ENCODE assay signal across 9 cellular contexts in genomic region chr2:206989306-206989705, GRCh38. TPM values are rescaled to one million over a fixed set of nuclear protein-coding genes. Genes with fewer than 3 reads are reported as not detected.
DNase-seq lines count a peak whose midpoint lies in the region; ATAC-seq and TF ChIP-seq lines count a peak whose summit lies in the region.
"Had no signal": no experiment of that assay in that cellular context is flagged by ENCODE, and none has a peak within 500 bp of the region (broad histone marks: within the 10 kb centered on the region; RNA-seq: fewer than 3 reads in every experiment).

No MANE protein-coding gene starts in this region.

- peak; percentile 83 for ATAC-seq in GM21529 (IDR thresholded peaks at IDR 0.05; ENCODE audit: unreplicated experiment)
- ATAC-seq in activated naive CD4-positive, alpha-beta T cell treated with anti-CD3 and anti-CD28 coated beads, Interleukin-2, amount 50 U/mL, for 72 hours: peak; percentile 4 to 50
- no peak for ATAC-seq in thoracic aorta (ENCODE audit: insufficient number of reproducible peaks, low FRiP score, low read depth)

- no peaks in the 10 kb centered on the region for H3K36me3 Mint-ChIP-seq in activated T-cell treated with anti-CD3 and anti-CD28 coated beads, Interleukin-2, amount 50 U/mL, for 24 hours (ENCODE audit: low read depth)
- H3K36me3 Mint-ChIP-seq in activated naive CD4-positive, alpha-beta T cell treated with anti-CD3 and anti-CD28 coated beads, Interleukin-2, amount 50 U/mL, for 72 hours: no peaks in the 10 kb centered on the region

- no peak overlapping the region for H3K4me3 Mint-ChIP-seq in activated T-cell treated with anti-CD3 and anti-CD28 coated beads, Interleukin-2, amount 50 U/mL, for 24 hours
- H3K4me3 Mint-ChIP-seq: stimulated activated naive CD8-positive, alpha-beta T cell treated with anti-CD3 and anti-CD28 coated beads, Interleukin-15, Interleukin-2, amounts not matched to agents 100 ng/mL and 50 ng/mL, for 24 hours had no signal

- no peak overlapping the region for H3K27ac ChIP-seq in thoracic aorta

- no peak overlapping the region for H3K4me3 ChIP-seq in thoracic aorta

- TF ChIP-seq CTCF in thoracic aorta (IDR thresholded peaks at IDR 0.05): peak; percentile 50

- DNase-seq in activated T-cell treated with anti-CD3 and anti-CD28 coated beads, Interleukin-2, amount 50 U/mL, for 24 hours: peak; percentile 39
- no peak for DNase-seq in activated T-cell treated with anti-CD3 and anti-CD28 coated beads, Interleukin-2, amount 50 U/mL, for 1 hour
- DNase-seq in KG1 (lab: John Stamatoyannopoulos, UW) (peak; percentile 28), iPS-NIHi7 (ENCODE audit: extremely low spot score) (peak; percentile 84), thoracic aorta (ENCODE audit: low spot score) (no peak), GDM1 (lab: John Stamatoyannopoulos, UW) (no peak)
- DNase-seq in activated naive CD4-positive, alpha-beta T cell treated with anti-CD3 and anti-CD28 coated beads, Interleukin-2, amount 50 U/mL, for 72 hours (ENCODE audit: low spot score in 2 of 2): peak in 1 of 2 donors; percentile 6

- H3K36me3 ChIP-seq in thoracic aorta: no peaks in the 10 kb centered on the region

- H3K9me3 Mint-ChIP-seq in activated T-cell treated with anti-CD3 and anti-CD28 coated beads, Interleukin-2, amount 50 U/mL, for 24 hours: no peaks in the 10 kb centered on the region
- H3K9me3 Mint-ChIP-seq in activated naive CD4-positive, alpha-beta T cell treated with anti-CD3 and anti-CD28 coated beads, Interleukin-2, amount 50 U/mL, for 72 hours: peaks cover 0 to 5% of the 10 kb centered on the region in 2 donors
- H3K9me3 Mint-ChIP-seq: stimulated activated naive CD8-positive, alpha-beta T cell treated with anti-CD3 and anti-CD28 coated beads, Interleukin-15, Interleukin-2, amounts not matched to agents 100 ng/mL and 50 ng/mL, for 24 hours had no signal

- peaks cover 30% of the 10 kb centered on the region for H3K4me1 Mint-ChIP-seq in activated T-cell treated with anti-CD3 and anti-CD28 coated beads, Interleukin-2, amount 50 U/mL, for 24 hours (ENCODE audit: low read depth)

- no peaks in the 10 kb centered on the region for H3K27me3 Mint-ChIP-seq in activated T-cell treated with anti-CD3 and anti-CD28 coated beads, Interleukin-2, amount 50 U/mL, for 24 hours
- H3K27me3 Mint-ChIP-seq: stimulated activated naive CD8-positive, alpha-beta T cell treated with anti-CD3 and anti-CD28 coated beads, Interleukin-15, Interleukin-2, amounts not matched to agents 100 ng/mL and 50 ng/mL, for 24 hours had no signal

- H3K27me3 ChIP-seq in thoracic aorta (replicated peaks; ENCODE audit: insufficient read depth): no peaks in the 10 kb centered on the region

- no peaks in the 10 kb centered on the region for H3K4me1 ChIP-seq in thoracic aorta (ENCODE audit: control insufficient read depth in 1 of 2, low read depth in 2 of 2)

- H3K27ac Mint-ChIP-seq in activated T-cell treated with anti-CD3 and anti-CD28 coated beads, Interleukin-2, amount 50 U/mL, for 24 hours: peak overlapping the region; percentile 26
- peak overlapping the region in 1 of 2 donors; percentile 40 for H3K27ac Mint-ChIP-seq in activated naive CD4-positive, alpha-beta T cell treated with anti-CD3 and anti-CD28 coated beads, Interleukin-2, amount 50 U/mL, for 72 hours
- H3K27ac Mint-ChIP-seq: stimulated activated naive CD8-positive, alpha-beta T cell treated with anti-CD3 and anti-CD28 coated beads, Interleukin-15, Interleukin-2, amounts not matched to agents 100 ng/mL and 50 ng/mL, for 24 hours had no signal

- no peaks in the 10 kb centered on the region for H3K9me3 ChIP-seq in thoracic aorta

RNA-seq across cellular contexts. Expression of gene CPO, which starts 50.0 kb away (rescaled TPM):
- not detected for total RNA-seq in activated naive CD4-positive, alpha-beta T cell treated with anti-CD3 and anti-CD28 coated beads, Interleukin-2, amount 50 U/mL, for 72 hours
- 1 to 10 TPM in 1 of 2 donors, not detected in 1; 3.0 TPM for total RNA-seq in thoracic aorta

Comparison
In these comparisons a context has a peak if more than half of its experiments do, and no peak if none do; other contexts are left out.
1. DNase-seq: peak in activated T-cell treated with anti-CD3 and anti-CD28 coated beads, Interleukin-2, amount 50 U/mL, for 24 hours (single experiment), KG1 (single experiment) and iPS-NIHi7 (single experiment); none in activated T-cell treated with anti-CD3 and anti-CD28 coated beads, Interleukin-2, amount 50 U/mL, for 1 hour (single experiment), thoracic aorta (single experiment) and GDM1 (single experiment).